Comparison of ENCODE assay signal across 9 cellular contexts in the genomic region with DNA sequence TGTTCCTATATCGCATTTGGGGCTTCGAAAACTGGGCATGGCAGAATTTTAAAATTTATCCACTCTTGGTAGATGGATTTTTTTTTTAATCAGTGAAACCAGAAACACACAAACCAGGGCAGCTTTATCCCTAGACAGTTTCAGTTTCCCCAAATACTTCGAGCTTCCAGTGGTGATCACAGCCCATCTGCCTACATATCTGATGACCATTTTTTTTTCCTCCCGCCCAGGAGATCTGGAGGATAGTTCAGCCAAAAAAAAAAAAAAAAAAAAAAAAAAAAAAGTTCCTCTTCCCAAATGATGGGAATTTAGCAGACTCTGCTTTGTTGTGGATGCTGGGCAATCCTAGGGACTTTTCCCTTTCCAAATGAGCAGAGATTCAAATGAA. TPM values are rescaled to one million over a fixed set of nuclear protein-coding genes. Genes with fewer than 3 reads are reported as not detected.
DNase-seq lines count a peak whose midpoint lies in the region; ATAC-seq and TF ChIP-seq lines count a peak whose summit lies in the region.
"Had no signal": no experiment of that assay in that cellular context is flagged by ENCODE, and none has a peak within 500 bp of the region (broad histone marks: within the 10 kb centered on the region; RNA-seq: fewer than 3 reads in every experiment).

No MANE protein-coding gene starts in this region.

- H3K27ac Mint-ChIP-seq in T-helper 17 cell: no peak overlapping the region
- H3K27ac Mint-ChIP-seq in CD4-positive, alpha-beta T cell: no peak overlapping the region

- H3K4me1 ChIP-seq in ES-I3 (ENCODE audit: insufficient read depth, low read length): peaks cover 9% of the 10 kb centered on the region
- peaks cover 0 to 37% (median 0%) of the 10 kb centered on the region in 3 donors for H3K4me1 ChIP-seq in gastroesophageal sphincter
- H3K4me1 ChIP-seq in rectal smooth muscle tissue (ENCODE audit: control insufficient read depth, insufficient read depth, low read length): no peaks in the 10 kb centered on the region

- no peaks in the 10 kb centered on the region for H3K36me3 Mint-ChIP-seq in T-helper 17 cell (ENCODE audit: low read depth)
- no peaks in the 10 kb centered on the region for H3K36me3 Mint-ChIP-seq in CD4-positive, alpha-beta T cell (ENCODE audit: low read depth)

- no peak for TF ChIP-seq EP300 in gastroesophageal sphincter (IDR thresholded peaks at IDR 0.05)

- WGBS in gastroesophageal sphincter (ENCODE audit: low coverage in 1 of 2), 2 donors: 17 to 21% methylated on average over 4 of the region's 4 CpGs

- no peak for TF ChIP-seq CTCF in gastroesophageal sphincter (IDR thresholded peaks at IDR 0.05)
- TF ChIP-seq CTCF in CD4-positive, alpha-beta T cell (IDR thresholded peaks at IDR 0.05): no peak

- peaks cover 61% of the 10 kb centered on the region for H3K27me3 Mint-ChIP-seq in T-helper 17 cell
- H3K27me3 Mint-ChIP-seq in CD4-positive, alpha-beta T cell: peaks cover 78% of the 10 kb centered on the region

- intact Hi-C loops in CD4-positive, alpha-beta T cell (cut with DNase I, micrococcal nuclease): no loop called here

- POLR2A ChIA-PET in CD4-positive, alpha-beta T cell (lab: Charles Lee): no interaction called here

- peak overlapping the region; percentile 77 to 88 for H3K4me3 ChIP-seq in gastroesophageal sphincter
- H3K4me3 ChIP-seq in rectal smooth muscle tissue (ENCODE audit: low read length): peak overlapping the region; percentile 91

- no peaks in the 10 kb centered on the region for H3K9me3 Mint-ChIP-seq in CD4-positive, alpha-beta T cell

- no peak for TF ChIP-seq POLR2A in gastroesophageal sphincter (IDR thresholded peaks at IDR 0.05)

- DNase-seq in T-helper 17 cell: no peak
- no peak for DNase-seq in UCSD-AML1 (lab: John Stamatoyannopoulos, UW; ENCODE audit: unreplicated experiment)
- DNase-seq in MV-4-11 (lab: John Stamatoyannopoulos, UW): no peak
- DNase-seq in CD4-positive, alpha-beta T cell: no peak
- DNase-seq: effector CD4-positive, alpha-beta T cell had no signal

- peak overlapping the region; percentile 59; the same call in 1 of the 2 replicates for H3K9ac ChIP-seq in ES-I3 (ENCODE audit: low read depth, low read length)
- no peak overlapping the region for H3K9ac ChIP-seq in rectal smooth muscle tissue (ENCODE audit: low read length)

- H3K4me3 Mint-ChIP-seq in T-helper 17 cell: peak overlapping the region; percentile 63
- no peak overlapping the region for H3K4me3 Mint-ChIP-seq in CD4-positive, alpha-beta T cell

- H3K36me3 ChIP-seq in ES-I3 (ENCODE audit: insufficient read depth, low read length) (no peaks in the 10 kb centered on the region), gastroesophageal sphincter (no peaks in the 10 kb centered on the region), rectal smooth muscle tissue (ENCODE audit: control insufficient read depth, insufficient read depth, low read length) (no peaks in the 10 kb centered on the region)

- H3K4me1 Mint-ChIP-seq in T-helper 17 cell: peaks cover 4% of the 10 kb centered on the region
- no peaks in the 10 kb centered on the region for H3K4me1 Mint-ChIP-seq in CD4-positive, alpha-beta T cell (ENCODE audit: low read depth)

- ATAC-seq in T-helper 17 cell: no peak
- ATAC-seq in gastroesophageal sphincter: no peak
- no peak for ATAC-seq in HG02759 (IDR thresholded peaks at IDR 0.05; ENCODE audit: unreplicated experiment)
- no peak for ATAC-seq in CD4-positive, alpha-beta T cell (ENCODE audit: poor library complexity)

- H3K27ac ChIP-seq in gastroesophageal sphincter (peak overlapping the region; percentile 78 to 95 (median 94)), rectal smooth muscle tissue (ENCODE audit: low read depth, low read length) (no peak overlapping the region)
- no peak overlapping the region for H3K27ac ChIP-seq in CD4-positive, alpha-beta T cell (ENCODE audit: low read depth, low read length)

- H3K27me3 ChIP-seq in gastroesophageal sphincter (no peaks in the 10 kb centered on the region), rectal smooth muscle tissue (ENCODE audit: control insufficient read depth, insufficient read depth, low read length) (no peaks in the 10 kb centered on the region)
- H3K27me3 ChIP-seq in CD4-positive, alpha-beta T cell (ENCODE audit: control insufficient read depth, insufficient read depth, low read length): peaks cover 42% of the 10 kb centered on the region

- no peaks in the 10 kb centered on the region for H3K9me3 ChIP-seq in ES-I3 (ENCODE audit: control insufficient read depth, insufficient read depth, low read length)
- no peaks in the 10 kb centered on the region for H3K9me3 ChIP-seq in T-helper 17 cell (ENCODE audit: control insufficient read depth, low read length, poor library complexity, severe bottlenecking)
- H3K9me3 ChIP-seq in gastroesophageal sphincter: no peaks in the 10 kb centered on the region
- H3K9me3 ChIP-seq in CD4-positive, alpha-beta T cell (ENCODE audit: control insufficient read depth, low read length): no peaks in the 10 kb centered on the region

- CTCF ChIA-PET in CD4-positive, alpha-beta T cell (lab: Charles Lee): no interaction called here

RNA-seq across cellular contexts. Expression of a gene that starts 1.0 kb away (rescaled TPM):
- total RNA-seq in T-helper 17 cell (1 to 10 TPM in 1 of 2 donors, under 1 TPM in 1; 0.76 to 3.1 TPM), gastroesophageal sphincter (10 to 100 TPM; 10.9 to 23.8 (median 16.6) TPM)
- total RNA-seq in CD4-positive, alpha-beta T cell: under 1 TPM; 0.20 to 0.33 TPM

Comparison
In these comparisons a context has a peak if more than half of its experiments do, and no peak if none do; other contexts are left out.
1. H3K27ac ChIP-seq: peak in gastroesophageal sphincter (4 of 4); none in rectal smooth muscle tissue (single experiment) and CD4-positive, alpha-beta T cell (single experiment).